8 cellular contexts compared by ENCODE assay signal in the genomic region with DNA sequence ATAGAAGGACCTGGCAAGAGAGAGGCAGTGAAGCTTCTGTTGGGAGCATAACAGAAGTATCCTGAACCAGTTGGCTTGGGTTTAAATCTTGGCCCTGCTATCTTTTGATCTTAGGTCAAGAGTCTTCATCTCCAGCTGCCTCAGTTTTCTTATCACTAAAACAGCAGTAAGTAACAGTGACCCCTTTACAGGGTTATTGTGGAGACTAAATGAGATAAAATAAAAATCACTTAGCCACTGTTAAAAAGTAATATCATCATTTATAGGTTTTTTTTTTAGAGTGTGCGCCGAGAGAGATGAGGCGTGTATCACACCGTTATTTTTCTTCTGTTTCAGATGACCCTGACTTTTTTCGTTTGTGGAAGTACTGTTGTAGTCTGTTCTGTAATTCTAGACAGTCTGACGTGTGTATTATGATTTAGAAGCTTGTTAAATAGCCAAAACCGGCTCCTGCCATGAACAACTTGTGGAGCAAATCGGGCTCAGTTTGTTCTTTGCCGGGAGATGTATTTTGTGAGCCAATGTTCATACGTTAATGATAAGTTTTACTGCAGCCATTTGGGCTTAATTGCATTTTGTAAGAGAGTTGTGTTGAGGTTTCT. TPM values are rescaled to one million over a fixed set of nuclear protein-coding genes. Genes with fewer than 3 reads are reported as not detected.
DNase-seq lines count a peak whose midpoint lies in the region; ATAC-seq and TF ChIP-seq lines count a peak whose summit lies in the region.

No MANE protein-coding gene starts in this region.

- peaks cover 20% of the 10 kb centered on the region for H3K36me3 Mint-ChIP-seq in WTC11

- in situ Hi-C loops in HAP-1 (cut with MboI; ENCODE audit: low sequenced_read_pairs), result no loop called here

- CTCF ChIA-PET in WTC11 (lab: Charles Lee), result interaction anchor here (1.1 to 3.0 kb wide), 8 partner anchors 9 to 141 kb away, joined by 3 to 27 read pairs (median 10); a partner anchor contains a TSS

- H3K4me2 ChIP-seq in skeletal muscle satellite cell (ENCODE audit: low read length), result peak overlapping the region; percentile 99

- H3K27me3 Mint-ChIP-seq in WTC11 (ENCODE audit: low read depth), result no peaks in the 10 kb centered on the region

- no peak for ATAC-seq in WTC11
- no peak for ATAC-seq in gastroesophageal sphincter

- no peak for TF ChIP-seq POLR2A in gastroesophageal sphincter (IDR thresholded peaks at IDR 0.05)

- peak overlapping the region; percentile 99 for H3K27ac Mint-ChIP-seq in WTC11

- H3K4me1 ChIP-seq in HAP-1 (peaks cover 12% of the 10 kb centered on the region), gastroesophageal sphincter (peaks cover 4 to 67% (median 22%) of the 10 kb centered on the region in 3 donors), skeletal muscle satellite cell (ENCODE audit: control insufficient read depth, insufficient read depth, low read length) (peaks cover 17% of the 10 kb centered on the region)

- no peaks in the 10 kb centered on the region for H3K27me3 ChIP-seq in HAP-1 (ENCODE audit: low read depth)
- H3K27me3 ChIP-seq in gastroesophageal sphincter, result no peaks in the 10 kb centered on the region
- H3K27me3 ChIP-seq in skeletal muscle satellite cell (ENCODE audit: control insufficient read depth, insufficient read depth, low read length), result no peaks in the 10 kb centered on the region

- H3K4me3 ChIP-seq in HAP-1, result peak overlapping the region; percentile 77
- H3K4me3 ChIP-seq in gastroesophageal sphincter, result peak overlapping the region; percentile 59 to 85
- peak overlapping the region; percentile 90 for H3K4me3 ChIP-seq in skeletal muscle satellite cell (ENCODE audit: low read length)

- H3K36me3 ChIP-seq in HAP-1 (replicated peaks) (peaks cover 32% of the 10 kb centered on the region), gastroesophageal sphincter (peaks cover 0 to 33% of the 10 kb centered on the region in 2 donors), skeletal muscle satellite cell (ENCODE audit: insufficient read depth, low read length) (peaks cover 30% of the 10 kb centered on the region)

- 9 to 12% methylated on average over 8 to 10 of the region's 10 CpGs for WGBS in gastroesophageal sphincter (ENCODE audit: low coverage in 1 of 2), 2 donors

- peak overlapping the region; percentile 97 for H3K4me3 Mint-ChIP-seq in WTC11

- no peak for DNase-seq in HAP-1 (ENCODE audit: low spot score in 2 of 2)
- DNase-seq in WTC11 (ENCODE audit: low spot score), result no peak
- no peak for DNase-seq in kidney glomerular epithelial cell (lab: John Stamatoyannopoulos, UW)
- no peak for DNase-seq in NOMO-1 treated with dmso at 0.1 percent for 144 hours (lab: John Stamatoyannopoulos, UW; ENCODE audit: unreplicated experiment)
- no peak for DNase-seq in C1 segment of cervical spinal cord (lab: John Stamatoyannopoulos, UW)
- no peak for DNase-seq in AG20443 (ENCODE audit: low spot score)

- POLR2A ChIA-PET in WTC11 (lab: Charles Lee), result interaction anchor here (0.9 to 1.9 kb wide), 5 partner anchors 9 to 76 kb away, joined by 3 to 8 read pairs (median 4); a partner anchor contains a TSS

- TF ChIP-seq CTCF in WTC11 (IDR thresholded peaks at IDR 0.05) (no peak), gastroesophageal sphincter (IDR thresholded peaks at IDR 0.05) (no peak)

- no peaks in the 10 kb centered on the region for H3K9me3 Mint-ChIP-seq in WTC11

- H3K4me1 Mint-ChIP-seq in WTC11, result peaks cover 16% of the 10 kb centered on the region

- H3K9me3 ChIP-seq in HAP-1 (no peaks in the 10 kb centered on the region), gastroesophageal sphincter (no peaks in the 10 kb centered on the region), skeletal muscle satellite cell (replicated peaks; ENCODE audit: low read length) (no peaks in the 10 kb centered on the region)

- TF ChIP-seq EP300 in gastroesophageal sphincter (IDR thresholded peaks at IDR 0.05), result no peak

- H3K9ac ChIP-seq in skeletal muscle satellite cell (ENCODE audit: low read depth, low read length), result peak overlapping the region; percentile 96

- H3K27ac ChIP-seq in gastroesophageal sphincter, result peak overlapping the region; percentile 78 to 100 (median 96)

TF ChIP-seq in WTC11, 78 proteins besides CTCF, POLR2A, EP300 and RAD21:
- TF ChIP-seq SOX15 (CRISPR knock-in tag; IDR thresholded peaks at IDR 0.05) (no peak), CREM (CRISPR knock-in tag; IDR thresholded peaks at IDR 0.05) (no peak), NR1H2 (CRISPR knock-in tag; IDR thresholded peaks at IDR 0.05) (no peak), CREB1 (CRISPR knock-in tag; IDR thresholded peaks at IDR 0.05) (no peak), TCF7 (CRISPR knock-in tag; IDR thresholded peaks at IDR 0.05; ENCODE audit: low read depth) (no peak), FOXJ3 (CRISPR knock-in tag; IDR thresholded peaks at IDR 0.05; ENCODE audit: borderline replicate concordance) (no peak)
- TF ChIP-seq, protein P1, sequence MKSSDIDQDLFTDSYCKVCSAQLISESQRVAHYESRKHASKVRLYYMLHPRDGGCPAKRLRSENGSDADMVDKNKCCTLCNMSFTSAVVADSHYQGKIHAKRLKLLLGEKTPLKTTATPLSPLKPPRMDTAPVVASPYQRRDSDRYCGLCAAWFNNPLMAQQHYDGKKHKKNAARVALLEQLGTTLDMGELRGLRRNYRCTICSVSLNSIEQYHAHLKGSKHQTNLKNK (CRISPR knock-in tag; IDR thresholded peaks at IDR 0.05), result no peak
- TF ChIP-seq, protein P2, sequence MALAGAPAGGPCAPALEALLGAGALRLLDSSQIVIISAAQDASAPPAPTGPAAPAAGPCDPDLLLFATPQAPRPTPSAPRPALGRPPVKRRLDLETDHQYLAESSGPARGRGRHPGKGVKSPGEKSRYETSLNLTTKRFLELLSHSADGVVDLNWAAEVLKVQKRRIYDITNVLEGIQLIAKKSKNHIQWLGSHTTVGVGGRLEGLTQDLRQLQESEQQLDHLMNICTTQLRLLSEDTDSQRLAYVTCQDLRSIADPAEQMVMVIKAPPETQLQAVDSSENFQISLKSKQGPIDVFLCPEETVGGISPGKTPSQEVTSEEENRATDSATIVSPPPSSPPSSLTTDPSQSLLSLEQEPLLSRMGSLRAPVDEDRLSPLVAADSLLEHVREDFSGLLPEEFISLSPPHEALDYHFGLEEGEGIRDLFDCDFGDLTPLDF (CRISPR knock-in tag; IDR thresholded peaks at IDR 0.05), result no peak
- TF ChIP-seq, protein P3, sequence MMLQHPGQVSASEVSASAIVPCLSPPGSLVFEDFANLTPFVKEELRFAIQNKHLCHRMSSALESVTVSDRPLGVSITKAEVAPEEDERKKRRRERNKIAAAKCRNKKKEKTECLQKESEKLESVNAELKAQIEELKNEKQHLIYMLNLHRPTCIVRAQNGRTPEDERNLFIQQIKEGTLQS (CRISPR knock-in tag; conservative IDR thresholded peaks at IDR 0.05), result no peak
TF ChIP-seq in WTC11: peak in this region for 0.

RNA-seq across cellular contexts. Expression of a gene that starts 1.2 kb away (rescaled TPM):
- total RNA-seq in WTC11 (2021), result 150 to 160 TPM (median 153 TPM) in 3 replicates
- 100 to 1,000 TPM; 100 to 123 (median 114) TPM for total RNA-seq in gastroesophageal sphincter
- total RNA-seq in skeletal muscle satellite cell (2012; rRNA removed), result 89.2 and 104 TPM in 2 replicates
